Comparison of ENCODE assay signal across 8 cellular contexts in genomic region chr1:224357626-224358124, GRCh38. TPM values are rescaled to one million over a fixed set of nuclear protein-coding genes. Genes with fewer than 3 reads are reported as not detected.
DNase-seq lines count a peak whose midpoint lies in the region; ATAC-seq and TF ChIP-seq lines count a peak whose summit lies in the region.

No MANE protein-coding gene starts in this region.

- 3% methylated on average over 9 of the region's 9 CpGs for WGBS in mammary epithelial cell (ENCODE audit: low coverage, missing lambda C conversion rate)

- TF ChIP-seq POLR2A in NB4 (IDR thresholded peaks at IDR 0.05; ENCODE audit: extremely low read depth, insufficient read length) = no peak

- H3K9ac ChIP-seq in mammary epithelial cell (ENCODE audit: insufficient read depth, low read length) = peak overlapping the region; percentile 66

- TF ChIP-seq CTCF in DOHH2 (IDR thresholded peaks at IDR 0.05; ENCODE audit: low read depth, low read length, poor library complexity, severe bottlenecking) (no peak), NB4 (IDR thresholded peaks at IDR 0.05; ENCODE audit: low read depth, low read length) (no peak), mammary epithelial cell (conservative IDR thresholded peaks at IDR 0.05 in 1 of 2, IDR thresholded peaks at IDR 0.05 in 1 of 2; ENCODE audit: extremely low read depth in 1 of 2, insufficient read depth in 1 of 2, low read depth in 1 of 2, low read length in 2 of 2) (no peak)

- intact Hi-C loops in mammary epithelial cell (cut with micrococcal nuclease) = no loop called here

- no peaks in the 10 kb centered on the region for H3K9me2 ChIP-seq in DOHH2 (replicated peaks; ENCODE audit: control insufficient read depth, low read length)

- CTCF ChIA-PET in mammary epithelial cell (lab: Charles Lee; ENCODE audit: low non-redundant PET) = no interaction called here

- H3K4me3 ChIP-seq in DOHH2 (ENCODE audit: low read length) (peak overlapping the region; percentile 77), NB4 (ENCODE audit: low read depth, low read length) (peak overlapping the region; percentile 88), mammary epithelial cell (replicated peaks in 1 of 3; ENCODE audit: insufficient read depth in 1 of 3, low read depth in 2 of 3, low read length in 3 of 3) (peak overlapping the region; percentile 71 to 94 (median 90)), mononuclear cell (ENCODE audit: low read length) (peak overlapping the region; percentile 57)

- H3K4me1 ChIP-seq in DOHH2 (ENCODE audit: control insufficient read depth, low read length) = peaks cover 16% of the 10 kb centered on the region
- peaks cover 15% of the 10 kb centered on the region for H3K4me1 ChIP-seq in mammary epithelial cell (ENCODE audit: insufficient read depth, low read length)
- H3K4me1 ChIP-seq in mononuclear cell (ENCODE audit: insufficient read depth, low read length) = peaks cover 38% of the 10 kb centered on the region

- H3K27me3 ChIP-seq in DOHH2 (ENCODE audit: control insufficient read depth, low read length) (no peaks in the 10 kb centered on the region), mammary epithelial cell (ENCODE audit: insufficient read depth, low read length) (no peaks in the 10 kb centered on the region), mononuclear cell (ENCODE audit: insufficient read depth, low read length) (no peaks in the 10 kb centered on the region)

- H3K79me2 ChIP-seq in DOHH2 (ENCODE audit: control insufficient read depth, low read length) = peaks cover 48% of the 10 kb centered on the region
- H3K79me2 ChIP-seq in mammary epithelial cell (ENCODE audit: insufficient read depth, low read length) = peaks cover 59% of the 10 kb centered on the region

- BruUV-seq in mammary epithelial cell (replicated peaks; lab: Mats Ljungman, UMichigan) = no TSS peak

- H3K4me2 ChIP-seq in DOHH2 (ENCODE audit: low read length) (peak overlapping the region; percentile 91), mammary epithelial cell (ENCODE audit: insufficient read depth, low read depth, low read length) (peak overlapping the region; percentile 97)

- no peak for ATAC-seq in GM18868 (IDR thresholded peaks at IDR 0.05; ENCODE audit: unreplicated experiment)
- no peak for ATAC-seq in HG02798 (IDR thresholded peaks at IDR 0.05; ENCODE audit: poor library complexity, unreplicated experiment)

- H3K27ac ChIP-seq in DOHH2 (ENCODE audit: low read depth, low read length) (no peak overlapping the region), mammary epithelial cell (ENCODE audit: insufficient read depth, low read depth, low read length) (peak overlapping the region; percentile 54)

- in situ Hi-C loops in mammary epithelial cell (cut with MboI; ENCODE audit: low sequenced_read_pairs in 2 of 2) = no loop called here

- H3F3A ChIP-seq in DOHH2 (ENCODE audit: control insufficient read depth, insufficient read depth) = no peaks in the 10 kb centered on the region

- DNase-seq in NB4 (ENCODE audit: low read depth) = peak; percentile 87
- DNase-seq in mammary epithelial cell = peak; percentile 29
- DNase-seq in NCI-H2196 (lab: John Stamatoyannopoulos, UW; ENCODE audit: unreplicated experiment) = no peak
- DNase-seq in middle frontal gyrus (ENCODE audit: extremely low spot score, low spot score) = no peak

- H3K36me3 ChIP-seq in DOHH2 (ENCODE audit: control insufficient read depth, low read length) = no peaks in the 10 kb centered on the region
- no peaks in the 10 kb centered on the region for H3K36me3 ChIP-seq in mammary epithelial cell (ENCODE audit: insufficient read depth, low read length)

- H2AFZ ChIP-seq in mammary epithelial cell (ENCODE audit: low read depth, low read length) = peak overlapping the region; percentile 95

- no peaks in the 10 kb centered on the region for H3K9me3 ChIP-seq in DOHH2 (ENCODE audit: control insufficient read depth, insufficient read depth, low read length)
- no peaks in the 10 kb centered on the region for H3K9me3 ChIP-seq in mammary epithelial cell (replicated peaks; ENCODE audit: insufficient read depth, low read length)
- H3K9me3 ChIP-seq in mononuclear cell (ENCODE audit: low read depth, low read length) = no peaks in the 10 kb centered on the region

- no peaks in the 10 kb centered on the region for H4K20me1 ChIP-seq in DOHH2 (ENCODE audit: control insufficient read depth, insufficient read depth, low read depth, low read length)
- no peaks in the 10 kb centered on the region for H4K20me1 ChIP-seq in mammary epithelial cell (ENCODE audit: insufficient read depth, low read length)

- dilution Hi-C loops in mammary epithelial cell (cut with HindIII; ENCODE audit: low sequenced_read_pairs) = loop anchor here (5.0 kb wide), 1 partner anchor 45 kb away; no protein-coding TSS in a partner anchor

RNA-seq across cellular contexts. Expression of gene CNIH4, which starts 1.0 kb away (rescaled TPM):
- 10 to 100 TPM; 82.2 to 82.3 TPM for total RNA-seq in mammary epithelial cell
- polyA plus RNA-seq in mammary epithelial cell = 91.3 TPM
- polyA minus RNA-seq in mammary epithelial cell = 42.8 TPM
- total RNA-seq in mononuclear cell = 39.6 TPM

RNA-seq across cellular contexts. Expression of gene NVL, which starts 27.7 kb away (rescaled TPM):
- 10 to 100 TPM; 24.3 to 28.8 TPM for total RNA-seq in mammary epithelial cell
- 16.8 TPM for polyA plus RNA-seq in mammary epithelial cell
- 24.4 TPM for polyA minus RNA-seq in mammary epithelial cell
- 20.0 TPM for total RNA-seq in mononuclear cell

Comparison
In these comparisons a context has a peak if more than half of its experiments do, and no peak if none do; other contexts are left out.
1. DNase-seq: peak in NB4 (single experiment) and mammary epithelial cell (single experiment); none in NCI-H2196 (single experiment) and middle frontal gyrus (single experiment).
2. Peak in every context shown above with its lines, with median percentiles within 50 percentile points of each other: H3K4me3 ChIP-seq.